In the genomic region with DNA sequence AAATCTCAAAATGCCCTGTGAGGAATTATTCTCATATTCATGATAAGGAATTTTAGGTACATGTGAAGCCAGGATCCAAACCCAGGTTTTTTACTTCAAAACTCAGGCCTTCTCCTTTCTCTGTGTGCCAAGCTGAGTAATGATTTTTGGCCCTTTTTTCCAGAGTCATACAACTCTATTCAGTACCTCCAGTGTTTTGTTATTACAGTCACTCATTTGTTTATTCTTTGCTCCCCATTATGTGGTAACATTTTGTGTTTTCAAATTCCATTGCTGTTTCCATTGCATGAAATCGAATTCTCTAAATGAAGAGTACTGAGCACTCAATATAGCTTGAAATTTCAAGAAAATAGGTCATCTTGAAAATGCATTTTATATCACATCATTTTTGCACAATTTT, we compare ENCODE assay signal across 24 cellular contexts.
"Had no signal": no experiment of that assay in that cellular context is flagged by ENCODE, and none has a peak within 500 bp of the region (broad histone marks: within the 10 kb centered on the region; RNA-seq: fewer than 3 reads in every experiment).

No MANE protein-coding gene starts in this region.

- H3K36me3 ChIP-seq: neural progenitor cell, thoracic aorta, upper lobe of left lung had no signal

- DNase-seq: activated CD4-positive, alpha-beta T cell treated with anti-CD3 and anti-CD28 coated beads for 36 hours; activated CD4-positive, alpha-beta T cell treated with anti-CD3 and anti-CD28 coated beads, Interleukin-2, amount 50 U/mL, for 4 hours; activated CD8-positive, alpha-beta memory T cell treated with anti-CD3 and anti-CD28 coated beads, Interleukin-2, amount 50 U/mL, for 48 hours; activated naive CD4-positive, alpha-beta T cell; activated T-cell treated with anti-CD3 and anti-CD28 coated beads, Interleukin-2, amount 50 U/mL, for 4 hours; central memory CD4-positive, alpha-beta T cell; dorsolateral prefrontal cortex; effector memory CD8-positive, alpha-beta T cell; foreskin melanocyte; glutamatergic neuron; immature natural killer cell; kidney glomerular epithelial cell; left ventricle myocardium inferior; naive thymus-derived CD8-positive, alpha-beta T cell; posterior cingulate gyrus; stimulated activated CD4-positive, alpha-beta T cell treated with anti-CD3 and anti-CD28 coated beads, Interleukin-2, amount 100 ng/mL, for 48 hours; stimulated activated CD8-positive, alpha-beta memory T cell treated with anti-CD3 and anti-CD28 coated beads, Interleukin-4, amount 100 ng/mL, for 48 hours; stimulated activated naive B cell treated with anti-CD40 and anti-IgM and Interleukin-4, amounts not matched to agents 10 μg/mL and 1 μg/mL and 100 μg/mL, for 72 hours; T1000; upper lobe of left lung had no signal

- H3K27me3 ChIP-seq: dorsolateral prefrontal cortex, hepatocyte, neural progenitor cell, upper lobe of left lung had no signal

- H3K4me1 ChIP-seq: neural progenitor cell, upper lobe of left lung had no signal

- H3K4me3 ChIP-seq: dorsolateral prefrontal cortex, hepatocyte, left ventricle myocardium inferior, neural progenitor cell, smooth muscle cell, thoracic aorta, upper lobe of left lung had no signal

- H3K9ac ChIP-seq: neural progenitor cell had no signal
